In the genomic region with DNA sequence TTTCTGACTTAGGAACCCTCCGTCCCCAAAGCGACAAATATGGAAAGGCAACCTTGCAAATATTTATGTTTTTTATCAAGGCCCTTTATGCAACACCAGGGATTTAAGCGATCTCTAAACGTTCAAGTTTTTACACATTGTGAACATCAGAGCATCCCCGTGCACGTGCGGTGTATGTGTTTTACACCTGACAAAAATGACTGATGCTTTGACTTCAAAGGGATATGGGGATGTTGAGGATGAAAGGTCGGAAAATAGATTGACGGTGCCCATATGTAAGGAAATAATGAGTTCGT, we compare ENCODE assay signal across 8 cellular contexts. TPM values are rescaled to one million over a fixed set of nuclear protein-coding genes. Genes with fewer than 3 reads are reported as not detected.
DNase-seq lines count a peak whose midpoint lies in the region; ATAC-seq and TF ChIP-seq lines count a peak whose summit lies in the region.

No MANE protein-coding gene starts in this region.

- DNase-seq in HCT116 (ENCODE audit: low read depth, low spot score) = no peak
- DNase-seq in activated CD4-positive, alpha-beta memory T cell treated with anti-CD3 and anti-CD28 coated beads, Interleukin-2, amount 10 ng/mL, durations not matched to agents 7 days and 5 days = no peak
- no peak for DNase-seq in iPS DF 6.9 (ENCODE audit: low read depth, low spot score)
- DNase-seq in spleen = no peak
- no peak for DNase-seq in activated effector memory CD4-positive, alpha-beta T cell treated with Interleukin-2 at 50 U/mL for 16 hours
- DNase-seq in sciatic nerve (ENCODE audit: low spot score) = no peak
- DNase-seq in AML-193 (lab: John Stamatoyannopoulos, UW) = no peak

- H3K79me2 ChIP-seq in HCT116 (ENCODE audit: insufficient read depth, low read length) = 0 out of 2 replicates have a peak, but pooled peaks cover 3% of the 10 kb centered on the region

- peak overlapping the region; percentile 74; the same call in 1 of the 2 replicates for H3K27ac ChIP-seq in HCT116 (ENCODE audit: low read depth, low read length)
- H3K27ac ChIP-seq in iPS DF 6.9 (ENCODE audit: low read length) = no peak overlapping the region
- peak overlapping the region; percentile 89 to 100 (median 96) for H3K27ac ChIP-seq in spleen

- RAD21 ChIA-PET in HCT116 (lab: Charles Lee; ENCODE audit: low non-redundant PET in 1 of 2, low total read pairs in 2 of 2, uncharacterized antibody in 2 of 2, unreplicated experiment in 2 of 2) = no interaction called here

- no peaks in the 10 kb centered on the region for H3K36me3 Mint-ChIP-seq in activated CD4-positive, alpha-beta memory T cell treated with anti-CD3 and anti-CD28 coated beads, Interleukin-2, amount 10 ng/mL, durations not matched to agents 7 days and 5 days (ENCODE audit: low read depth)

- peaks cover 33% of the 10 kb centered on the region for H3K4me1 Mint-ChIP-seq in activated CD4-positive, alpha-beta memory T cell treated with anti-CD3 and anti-CD28 coated beads, Interleukin-2, amount 10 ng/mL, durations not matched to agents 7 days and 5 days

- H3K4me1 ChIP-seq in HCT116 (ENCODE audit: control insufficient read depth in 1 of 2, insufficient read depth in 2 of 2, low read length in 2 of 2) = peaks cover 10 to 28% of the 10 kb centered on the region in 2 experiments
- no peaks in the 10 kb centered on the region for H3K4me1 ChIP-seq in iPS DF 6.9 (ENCODE audit: control insufficient read depth, insufficient read depth, low read length)
- H3K4me1 ChIP-seq in spleen = peaks cover 12 to 79% (median 45%) of the 10 kb centered on the region in 6 donors

- BruUV-seq in HCT116 (replicated peaks; lab: Mats Ljungman, UMichigan) = no TSS peak

- POLR2A ChIA-PET in HCT116 (lab: Charles Lee) = no interaction called here
- POLR2A ChIA-PET in activated CD4-positive, alpha-beta memory T cell treated with anti-CD3 and anti-CD28 coated beads, Interleukin-2, amount 10 ng/mL, durations not matched to agents 7 days and 5 days (lab: Charles Lee) = interaction anchor here (1.8 kb wide), 1 partner anchor 40 kb away, joined by 3 read pairs; no protein-coding TSS in a partner anchor

- TF ChIP-seq RAD21 in HCT116 (IDR thresholded peaks at IDR 0.05; ENCODE audit: low read depth) = no peak

- ATAC-seq in HCT116 = no peak
- no peak for ATAC-seq in sciatic nerve
- no peak for ATAC-seq in HG03439 (IDR thresholded peaks at IDR 0.05; ENCODE audit: unreplicated experiment)

- H3K9me3 ChIP-seq in HCT116 (ENCODE audit: control insufficient read depth in 1 of 2, insufficient read depth in 1 of 2, low read depth in 1 of 2, low read length in 2 of 2) (no peaks in the 10 kb centered on the region), iPS DF 6.9 (ENCODE audit: control insufficient read depth, insufficient read depth, low read length) (no peaks in the 10 kb centered on the region), spleen (no peaks in the 10 kb centered on the region)

- H3K4me3 Mint-ChIP-seq in activated CD4-positive, alpha-beta memory T cell treated with anti-CD3 and anti-CD28 coated beads, Interleukin-2, amount 10 ng/mL, durations not matched to agents 7 days and 5 days = peak overlapping the region; percentile 66

- H3K9me3 Mint-ChIP-seq in activated CD4-positive, alpha-beta memory T cell treated with anti-CD3 and anti-CD28 coated beads, Interleukin-2, amount 10 ng/mL, durations not matched to agents 7 days and 5 days = no peaks in the 10 kb centered on the region

- H3K4me3 ChIP-seq in HCT116 (replicated peaks in 1 of 2; ENCODE audit: low read depth in 1 of 2, low read length in 2 of 2) = peak overlapping the region; percentile 61 to 69
- peak overlapping the region; percentile 73; the same call in 1 of the 2 replicates for H3K4me3 ChIP-seq in iPS DF 6.9 (ENCODE audit: low read length)
- H3K4me3 ChIP-seq in spleen = peak overlapping the region; percentile 67 to 78 (median 76)

- H3K36me3 ChIP-seq in HCT116 (ENCODE audit: control insufficient read depth in 1 of 2, insufficient read depth in 2 of 2, low read length in 2 of 2) = no peaks in the 10 kb centered on the region
- H3K36me3 ChIP-seq in iPS DF 6.9 (ENCODE audit: control insufficient read depth, insufficient read depth, low read length) = no peaks in the 10 kb centered on the region
- H3K36me3 ChIP-seq in spleen = no peaks in the 10 kb centered on the region

- H3K27me3 ChIP-seq in HCT116 (ENCODE audit: insufficient read depth, low read length) = no peaks in the 10 kb centered on the region
- no peaks in the 10 kb centered on the region; the same call in 1 of the 2 replicates for H3K27me3 ChIP-seq in iPS DF 6.9 (ENCODE audit: control insufficient read depth, insufficient read depth, low read length)
- H3K27me3 ChIP-seq in spleen (replicated peaks in 1 of 7) = no peaks in the 10 kb centered on the region

- H3K27me3 Mint-ChIP-seq in activated CD4-positive, alpha-beta memory T cell treated with anti-CD3 and anti-CD28 coated beads, Interleukin-2, amount 10 ng/mL, durations not matched to agents 7 days and 5 days = no peaks in the 10 kb centered on the region

- no peak for TF ChIP-seq CTCF in HCT116 (IDR thresholded peaks at IDR 0.05 in 2 of 3, conservative IDR thresholded peaks at IDR 0.05 in 1 of 3; ENCODE audit: borderline replicate concordance in 1 of 3, insufficient read depth in 1 of 3, low read depth in 2 of 3, low read length in 2 of 3)
- no peak for TF ChIP-seq CTCF in spleen (IDR thresholded peaks at IDR 0.05 in 8 of 11, conservative IDR thresholded peaks at IDR 0.05 in 3 of 11)

- peak overlapping the region; percentile 75 for H3K9ac ChIP-seq in HCT116 (ENCODE audit: low read length)

- no peaks in the 10 kb centered on the region for H4K20me1 ChIP-seq in HCT116 (ENCODE audit: insufficient read depth)

- no peaks in the 10 kb centered on the region for H3K9me2 ChIP-seq in HCT116 (ENCODE audit: insufficient read depth)

- H3K27ac Mint-ChIP-seq in activated CD4-positive, alpha-beta memory T cell treated with anti-CD3 and anti-CD28 coated beads, Interleukin-2, amount 10 ng/mL, durations not matched to agents 7 days and 5 days = no peak overlapping the region

- no peak overlapping the region for H2AFZ ChIP-seq in HCT116 (ENCODE audit: low read depth, low read length, poor library complexity, severe bottlenecking)

- 100% methylated on average over 3 of the region's 10 CpGs for WGBS in iPS DF 6.9 (ENCODE audit: insufficient coverage, insufficient read length)
- 31 to 41% (median 38%) methylated on average over 10 of the region's 10 CpGs for WGBS in spleen, 5 donors

- CTCF ChIA-PET in HCT116 (lab: Charles Lee) = no interaction called here
- CTCF ChIA-PET in activated CD4-positive, alpha-beta memory T cell treated with anti-CD3 and anti-CD28 coated beads, Interleukin-2, amount 10 ng/mL, durations not matched to agents 7 days and 5 days (lab: Charles Lee) = no interaction called here

- intact Hi-C loops in HCT116 (cut with micrococcal nuclease) (no loop called here), spleen (cut with DNase I; ENCODE audit: low total_unique reads) (no loop called here), sciatic nerve (cut with DNase I) (no loop called here)

- H3K4me2 ChIP-seq in HCT116 (ENCODE audit: low read length) = peak overlapping the region; percentile 92

- no peak for TF ChIP-seq POLR2A in HCT116 (IDR thresholded peaks at IDR 0.05; ENCODE audit: borderline replicate concordance, extremely low read depth, insufficient read depth, insufficient read length)
- TF ChIP-seq POLR2A in spleen (IDR thresholded peaks at IDR 0.05) = no peak

TF ChIP-seq in HCT116, 20 proteins besides CTCF, POLR2A, EP300 and RAD21:
- no peak for TF ChIP-seq EZH2phosphoT487 (IDR thresholded peaks at IDR 0.05; ENCODE audit: borderline replicate concordance)
- TF ChIP-seq, protein P1, sequence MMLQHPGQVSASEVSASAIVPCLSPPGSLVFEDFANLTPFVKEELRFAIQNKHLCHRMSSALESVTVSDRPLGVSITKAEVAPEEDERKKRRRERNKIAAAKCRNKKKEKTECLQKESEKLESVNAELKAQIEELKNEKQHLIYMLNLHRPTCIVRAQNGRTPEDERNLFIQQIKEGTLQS (IDR thresholded peaks at IDR 0.05) = no peak

RNA-seq across cellular contexts. Expression of a gene that starts 0.8 kb away (rescaled TPM):
- 11.3 TPM for total RNA-seq in HCT116 (2021; ENCODE audit: unreplicated experiment)
- polyA plus RNA-seq in HCT116 (2012) = 4.6 and 5.2 TPM in 2 replicates
- total RNA-seq in activated CD4-positive, alpha-beta memory T cell treated with anti-CD3 and anti-CD28 coated beads, Interleukin-2, amount 10 ng/mL, durations not matched to agents 7 days and 5 days = 1 to 10 TPM; 2.4 TPM
- total RNA-seq in spleen = 10 to 100 TPM; 10.2 to 31.8 (median 16.7) TPM
- polyA plus RNA-seq in spleen = 1 to 10 TPM; 1.3 to 1.5 (median 1.4) TPM
- total RNA-seq in sciatic nerve = 12.8 TPM

RNA-seq across cellular contexts. Expression of a gene that starts 2.0 kb away (rescaled TPM):
- total RNA-seq in HCT116 (2021; ENCODE audit: unreplicated experiment) (6.6 TPM), spleen (10 to 100 TPM; 17.8 to 42.9 (median 23.8) TPM), sciatic nerve (15.9 TPM)
- 2.5 and 4.6 TPM in 2 replicates for polyA plus RNA-seq in HCT116 (2012)
- total RNA-seq in activated CD4-positive, alpha-beta memory T cell treated with anti-CD3 and anti-CD28 coated beads, Interleukin-2, amount 10 ng/mL, durations not matched to agents 7 days and 5 days = 1 to 10 TPM; 5.6 to 6.2 TPM
- 10 to 100 TPM; 16.9 to 26.3 (median 17.0) TPM for polyA plus RNA-seq in spleen
